9 cellular contexts compared by ENCODE assay signal in the genomic region with DNA sequence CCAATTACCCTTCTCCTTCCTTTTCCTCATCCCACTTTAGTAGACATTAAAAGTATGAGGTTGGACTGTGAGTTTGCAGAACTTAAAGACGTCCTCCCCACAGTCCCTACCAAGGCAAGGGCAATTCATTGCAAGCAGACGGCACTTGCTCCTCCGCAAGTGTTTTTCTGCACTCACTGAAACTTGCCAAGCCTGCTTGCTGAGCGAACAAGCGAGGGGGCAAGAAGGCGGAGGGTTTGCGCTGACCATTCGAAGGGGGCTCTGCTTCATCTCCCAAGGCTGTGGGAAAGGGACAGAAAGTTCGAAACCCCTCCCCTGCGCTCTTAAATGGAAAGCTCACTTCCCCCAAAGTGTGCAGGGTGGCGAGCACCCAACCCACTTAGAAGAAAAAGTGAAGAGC. TPM values are rescaled to one million over a fixed set of nuclear protein-coding genes. Genes with fewer than 3 reads are reported as not detected.
DNase-seq lines count a peak whose midpoint lies in the region; ATAC-seq, FAIRE-seq and TF ChIP-seq lines count a peak whose summit lies in the region.
"Had no signal": no experiment of that assay in that cellular context is flagged by ENCODE, and none has a peak within 500 bp of the region (broad histone marks: within the 10 kb centered on the region; RNA-seq: fewer than 3 reads in every experiment).

No MANE protein-coding gene starts in this region.

- H4K20me1 ChIP-seq in GM23338 (replicated peaks; ENCODE audit: insufficient read depth) (no peaks in the 10 kb centered on the region), astrocyte (ENCODE audit: insufficient read depth, low read length) (no peaks in the 10 kb centered on the region)

- H3K9me3 Mint-ChIP-seq in GM23338 (no peaks in the 10 kb centered on the region), astrocyte (ENCODE audit: unreplicated experiment) (no peaks in the 10 kb centered on the region)

- no peaks in the 10 kb centered on the region for H3K36me3 Mint-ChIP-seq in GM23338 (ENCODE audit: low read depth)
- H3K36me3 Mint-ChIP-seq in astrocyte (ENCODE audit: low read depth, unreplicated experiment) = no peaks in the 10 kb centered on the region

- no peak for TF ChIP-seq POLR2A in sigmoid colon (IDR thresholded peaks at IDR 0.05)

- 0 out of 2 replicates have a peak overlapping the region, but pooled peaks have one; percentile 48 for H3K27ac Mint-ChIP-seq in GM23338
- H3K27ac Mint-ChIP-seq in astrocyte (ENCODE audit: unreplicated experiment) = peak overlapping the region; percentile 38

- no peak for TF ChIP-seq CTCF in GM23338 (conservative IDR thresholded peaks at IDR 0.05; ENCODE audit: low read depth in 2 of 2)
- no peak for TF ChIP-seq CTCF in astrocyte (IDR thresholded peaks at IDR 0.05; ENCODE audit: insufficient read depth, low read depth, low read length)
- TF ChIP-seq CTCF in sigmoid colon (IDR thresholded peaks at IDR 0.05) = no peak

- WGBS in sigmoid colon, 2 donors = 1 to 2% methylated on average over 11 of the region's 11 CpGs

- no peak for TF ChIP-seq EP300 in sigmoid colon (IDR thresholded peaks at IDR 0.05)

- ATAC-seq in GM23338 = no peak
- ATAC-seq in HG03097 (IDR thresholded peaks at IDR 0.05; ENCODE audit: low FRiP score, unreplicated experiment) = no peak

- H3K27me3 ChIP-seq in GM23338 (ENCODE audit: insufficient read depth) = no peaks in the 10 kb centered on the region
- H3K27me3 ChIP-seq in astrocyte (ENCODE audit: insufficient read depth, low read length) = no peaks in the 10 kb centered on the region
- no peaks in the 10 kb centered on the region for H3K27me3 ChIP-seq in iPS-15b (ENCODE audit: control insufficient read depth, insufficient read depth, low read length)
- H3K27me3 ChIP-seq in sigmoid colon = no peaks in the 10 kb centered on the region

- intact Hi-C loops in sigmoid colon (cut with DNase I) = loop anchor here (10.0 kb wide), 4 partner anchors 106 to 294 kb away; no protein-coding TSS in a partner anchor

- H3K27ac ChIP-seq in GM23338 (ENCODE audit: low read depth) = peak overlapping the region; percentile 89; the same call in 1 of the 2 replicates
- peak overlapping the region; percentile 79 for H3K27ac ChIP-seq in astrocyte (ENCODE audit: low read depth, low read length)
- peak overlapping the region; percentile 82 to 90 (median 84) for H3K27ac ChIP-seq in sigmoid colon

- H3K4me3 Mint-ChIP-seq in GM23338 (peak overlapping the region; percentile 88), astrocyte (ENCODE audit: unreplicated experiment) (peak overlapping the region; percentile 93)

- H3K79me2 ChIP-seq in GM23338 (replicated peaks; ENCODE audit: insufficient read depth) (peaks cover 59% of the 10 kb centered on the region), astrocyte (ENCODE audit: insufficient read depth, low read length) (peaks cover 57% of the 10 kb centered on the region)

- DNase-seq in GM23338 (ENCODE audit: low spot score) = peak; percentile 22
- no peak for DNase-seq in astrocyte (ENCODE audit: low read depth)
- no peak for DNase-seq in sigmoid colon
- DNase-seq in NCI-H345 treated with DMSO at 0.1 percent for 48 hours (lab: John Stamatoyannopoulos, UW; ENCODE audit: unreplicated experiment) = no peak
- no peak for DNase-seq in hippocampal formation (lab: John Stamatoyannopoulos, UW)
- DNase-seq in C1 segment of cervical spinal cord (lab: John Stamatoyannopoulos, UW) = no peak
- DNase-seq: NCI-H2171 had no signal

- H3K9ac ChIP-seq in astrocyte (ENCODE audit: low read length) (peak overlapping the region; percentile 97), iPS-15b (ENCODE audit: low read depth, low read length) (no peak overlapping the region)

- peaks cover 50% of the 10 kb centered on the region for H3K4me1 Mint-ChIP-seq in GM23338
- peaks cover 21% of the 10 kb centered on the region for H3K4me1 Mint-ChIP-seq in astrocyte (ENCODE audit: low read depth, unreplicated experiment)

- H3K9me3 ChIP-seq in astrocyte (ENCODE audit: insufficient read depth, low read depth, low read length) (no peaks in the 10 kb centered on the region), iPS-15b (ENCODE audit: control insufficient read depth, insufficient read depth, low read length) (no peaks in the 10 kb centered on the region), sigmoid colon (no peaks in the 10 kb centered on the region)

- H3K9me2 ChIP-seq in GM23338 (ENCODE audit: insufficient read depth) = no peaks in the 10 kb centered on the region

- peak overlapping the region; percentile 83 for H3K4me2 ChIP-seq in GM23338
- peak overlapping the region; percentile 91 for H3K4me2 ChIP-seq in astrocyte (ENCODE audit: low read length)

- peaks cover 15% of the 10 kb centered on the region for H3K4me1 ChIP-seq in GM23338 (ENCODE audit: insufficient read depth)
- peaks cover 18% of the 10 kb centered on the region for H3K4me1 ChIP-seq in astrocyte (ENCODE audit: insufficient read depth, low read length)
- peaks cover 18% of the 10 kb centered on the region for H3K4me1 ChIP-seq in iPS-15b (ENCODE audit: control insufficient read depth, insufficient read depth, low read length)
- H3K4me1 ChIP-seq in sigmoid colon = peaks cover 0 to 29% (median 12%) of the 10 kb centered on the region in 4 donors

- 0 out of 2 replicates have a peak, but pooled peaks cover 3% of the 10 kb centered on the region for H3F3A ChIP-seq in GM23338 (replicated peaks; ENCODE audit: low read depth)

- H2AFZ ChIP-seq in GM23338 (no peak overlapping the region), astrocyte (ENCODE audit: low read depth, low read length) (no peak overlapping the region)

- no peak for FAIRE-seq in astrocyte (lab: Jason Lieb, UNC)

- H3K36me3 ChIP-seq in GM23338 (ENCODE audit: insufficient read depth) (no peaks in the 10 kb centered on the region), astrocyte (ENCODE audit: insufficient read depth, low read length) (no peaks in the 10 kb centered on the region), iPS-15b (ENCODE audit: control insufficient read depth, insufficient read depth, low read length) (no peaks in the 10 kb centered on the region), sigmoid colon (no peaks in the 10 kb centered on the region)

- peak overlapping the region; percentile 78 for H3K4me3 ChIP-seq in GM23338
- H3K4me3 ChIP-seq in astrocyte (ENCODE audit: insufficient read depth, low read depth, low read length) = peak overlapping the region; percentile 93
- peak overlapping the region; percentile 62 for H3K4me3 ChIP-seq in iPS-15b (ENCODE audit: low read depth, low read length)
- H3K4me3 ChIP-seq in sigmoid colon = peak overlapping the region; percentile 57 to 68 (median 61)

- H3K27me3 Mint-ChIP-seq in GM23338 (ENCODE audit: insufficient read depth, low read depth, poor library complexity) (peaks cover 4% of the 10 kb centered on the region), astrocyte (ENCODE audit: low read depth, unreplicated experiment) (no peaks in the 10 kb centered on the region)

TF ChIP-seq in GM23338, 12 proteins besides CTCF, POLR2A, EP300 and RAD21:
- TF ChIP-seq JUNB (IDR thresholded peaks at IDR 0.05; ENCODE audit: unreplicated experiment) (no peak), NANOG (IDR thresholded peaks at IDR 0.05; ENCODE audit: borderline replicate concordance) (no peak)

RNA-seq across cellular contexts. Expression of gene MID1, which starts 1.5 kb away (rescaled TPM):
- 37.6 and 39.3 TPM in 2 replicates for total RNA-seq in GM23338 (2014; rRNA removed; shearing (Covaris generic))
- polyA plus RNA-seq in GM23338 (2016; fragmentation: Nextera tagmentation; extraction: Ambion mirVana) (20.8 and 27.2 TPM in 2 replicates), sigmoid colon (1 to 10 TPM; 3.2 to 9.3 (median 3.6) TPM)
- total RNA-seq in astrocyte (16.8 and 31.2 TPM in 2 replicates), sigmoid colon (10 to 100 TPM; 34.6 to 77.5 (median 54.6) TPM)
